ENCODE assay signal across 8 cellular contexts in genomic region chr10:31604141-31604540, GRCh38.
DNase-seq lines count a peak whose midpoint lies in the region; ATAC-seq and TF ChIP-seq lines count a peak whose summit lies in the region.

No MANE protein-coding gene starts in this region.

- in situ Hi-C loops in transverse colon (cut with MboI; ENCODE audit: low pct_ligation_motif_present in 1 of 4, low pct_unique_long_range_greater_than_20kb in 1 of 4, low sequenced_read_pairs in 3 of 4) = no loop called here

- POLR2A ChIA-PET in activated CD4-positive, alpha-beta memory T cell treated with anti-CD3 and anti-CD28 coated beads, Interleukin-2, amount 10 ng/mL, durations not matched to agents 7 days and 5 days (lab: Charles Lee) = interaction anchor here (1.2 kb wide), 1 partner anchor 142 kb away, joined by 3 read pairs; no protein-coding TSS in a partner anchor

- H3K4me1 ChIP-seq in transverse colon = peaks cover 3 to 22% (median 12%) of the 10 kb centered on the region in 4 donors

- CTCF ChIA-PET in activated CD4-positive, alpha-beta memory T cell treated with anti-CD3 and anti-CD28 coated beads, Interleukin-2, amount 10 ng/mL, durations not matched to agents 7 days and 5 days (lab: Charles Lee) = interaction anchor here (0.6 kb wide), 1 partner anchor 736 kb away, joined by 3 read pairs; no protein-coding TSS in a partner anchor

- 80% methylated on average over 11 of the region's 11 CpGs; no CpG with 5 or more reads in 1 of the 2 donors for WGBS in transverse colon (ENCODE audit: low coverage in 1 of 2), 2 donors

- H3K4me1 Mint-ChIP-seq in activated T-cell treated with anti-CD3 and anti-CD28 coated beads, Interleukin-2, amount 50 U/mL, for 24 hours (ENCODE audit: low read depth) = peaks cover 32% of the 10 kb centered on the region
- peaks cover 18% of the 10 kb centered on the region for H3K4me1 Mint-ChIP-seq in activated CD4-positive, alpha-beta memory T cell treated with anti-CD3 and anti-CD28 coated beads, Interleukin-2, amount 10 ng/mL, durations not matched to agents 7 days and 5 days
- peaks cover 10 to 12% of the 10 kb centered on the region in 2 donors for H3K4me1 Mint-ChIP-seq in immature natural killer cell

- no peaks in the 10 kb centered on the region for H3K27me3 ChIP-seq in transverse colon

- no peak for TF ChIP-seq CTCF in transverse colon (IDR thresholded peaks at IDR 0.05)

- H3K9me3 ChIP-seq in transverse colon = no peaks in the 10 kb centered on the region

- H3K27ac ChIP-seq in transverse colon = peak overlapping the region; percentile 83 to 92 (median 84)

- no peaks in the 10 kb centered on the region for H3K36me3 ChIP-seq in transverse colon

- peak overlapping the region; percentile 77 for H3K4me3 Mint-ChIP-seq in activated T-cell treated with anti-CD3 and anti-CD28 coated beads, Interleukin-2, amount 50 U/mL, for 24 hours
- peak overlapping the region; percentile 83 for H3K4me3 Mint-ChIP-seq in activated CD4-positive, alpha-beta memory T cell treated with anti-CD3 and anti-CD28 coated beads, Interleukin-2, amount 10 ng/mL, durations not matched to agents 7 days and 5 days
- peak overlapping the region; percentile 84 to 90 (median 86) for H3K4me3 Mint-ChIP-seq in immature natural killer cell

- no peaks in the 10 kb centered on the region for H3K9me3 Mint-ChIP-seq in activated T-cell treated with anti-CD3 and anti-CD28 coated beads, Interleukin-2, amount 50 U/mL, for 24 hours
- H3K9me3 Mint-ChIP-seq in activated CD4-positive, alpha-beta memory T cell treated with anti-CD3 and anti-CD28 coated beads, Interleukin-2, amount 10 ng/mL, durations not matched to agents 7 days and 5 days = no peaks in the 10 kb centered on the region
- H3K9me3 Mint-ChIP-seq in immature natural killer cell = peaks cover 0 to 3% (median 0%) of the 10 kb centered on the region in 6 donors

- DNase-seq in activated T-cell treated with anti-CD3 and anti-CD28 coated beads, Interleukin-2, amount 50 U/mL, for 24 hours = no peak
- DNase-seq in activated T-cell treated with anti-CD3 and anti-CD28 coated beads, Interleukin-2, amount 50 U/mL, for 1 hour = no peak
- DNase-seq in activated CD4-positive, alpha-beta memory T cell treated with anti-CD3 and anti-CD28 coated beads, Interleukin-2, amount 10 ng/mL, durations not matched to agents 7 days and 5 days = no peak
- DNase-seq in immature natural killer cell (no peak), transverse colon (no peak), NCI-H1048 (lab: John Stamatoyannopoulos, UW) (no peak), SHP77 treated with DMSO at 0.1 percent for 48 hours (lab: John Stamatoyannopoulos, UW) (no peak)

- ATAC-seq in HG02970 (IDR thresholded peaks at IDR 0.05; ENCODE audit: low FRiP score, unreplicated experiment) = no peak

- no peak for TF ChIP-seq EP300 in transverse colon (IDR thresholded peaks at IDR 0.05; ENCODE audit: low read depth)

- no peak for TF ChIP-seq POLR2A in transverse colon (IDR thresholded peaks at IDR 0.05)

- no peak overlapping the region for H3K4me3 ChIP-seq in transverse colon

- intact Hi-C loops in transverse colon (cut with DNase I; ENCODE audit: low total_unique reads) = loop anchor here (10.0 kb wide), 1 partner anchor 289 kb away; the partner anchor contains the start of gene ZEB1

- no peak overlapping the region for H3K27ac Mint-ChIP-seq in activated T-cell treated with anti-CD3 and anti-CD28 coated beads, Interleukin-2, amount 50 U/mL, for 24 hours
- H3K27ac Mint-ChIP-seq in activated CD4-positive, alpha-beta memory T cell treated with anti-CD3 and anti-CD28 coated beads, Interleukin-2, amount 10 ng/mL, durations not matched to agents 7 days and 5 days = no peak overlapping the region
- H3K27ac Mint-ChIP-seq in immature natural killer cell = no peak overlapping the region

- H3K27me3 Mint-ChIP-seq in activated T-cell treated with anti-CD3 and anti-CD28 coated beads, Interleukin-2, amount 50 U/mL, for 24 hours = peaks cover 3% of the 10 kb centered on the region
- peaks cover 13% of the 10 kb centered on the region for H3K27me3 Mint-ChIP-seq in activated CD4-positive, alpha-beta memory T cell treated with anti-CD3 and anti-CD28 coated beads, Interleukin-2, amount 10 ng/mL, durations not matched to agents 7 days and 5 days
- peaks cover 0 to 5% (median 2%) of the 10 kb centered on the region in 3 donors for H3K27me3 Mint-ChIP-seq in immature natural killer cell (ENCODE audit: low read depth in 3 of 3)

- H3K36me3 Mint-ChIP-seq in activated T-cell treated with anti-CD3 and anti-CD28 coated beads, Interleukin-2, amount 50 U/mL, for 24 hours (ENCODE audit: low read depth) = no peaks in the 10 kb centered on the region
- H3K36me3 Mint-ChIP-seq in activated CD4-positive, alpha-beta memory T cell treated with anti-CD3 and anti-CD28 coated beads, Interleukin-2, amount 10 ng/mL, durations not matched to agents 7 days and 5 days (ENCODE audit: low read depth) = no peaks in the 10 kb centered on the region
- no peaks in the 10 kb centered on the region for H3K36me3 Mint-ChIP-seq in immature natural killer cell
